Comparison of ENCODE assay signal across 22 cellular contexts in the genomic region with DNA sequence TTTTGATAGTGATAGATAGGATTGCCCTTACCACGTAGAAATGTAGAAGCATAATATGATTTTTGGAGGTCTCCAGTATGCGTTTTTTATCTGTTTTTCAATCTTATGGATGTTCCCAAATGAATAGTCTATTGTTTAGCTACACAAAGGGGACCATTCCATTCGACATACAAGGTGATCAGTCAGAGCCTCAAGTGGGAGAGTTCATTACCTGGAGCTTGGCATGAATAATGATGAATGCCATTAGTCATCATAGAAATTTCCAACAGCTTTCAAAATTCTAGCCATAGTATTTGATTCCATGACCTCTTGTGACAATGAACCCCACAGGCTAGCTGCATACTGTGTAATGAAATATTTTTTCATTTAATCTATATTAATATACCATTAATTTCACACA.
DNase-seq lines count a peak whose midpoint lies in the region; ATAC-seq, FAIRE-seq and TF ChIP-seq lines count a peak whose summit lies in the region.
"Had no signal": no experiment of that assay in that cellular context is flagged by ENCODE, and none has a peak within 500 bp of the region (broad histone marks: within the 10 kb centered on the region; RNA-seq: fewer than 3 reads in every experiment).

No MANE protein-coding gene starts in this region.

- H3K36me3 ChIP-seq in mammary epithelial cell (ENCODE audit: insufficient read depth, low read length) = no peaks in the 10 kb centered on the region
- no peaks in the 10 kb centered on the region for H3K36me3 ChIP-seq in keratinocyte (ENCODE audit: control insufficient read depth in 2 of 2, extremely low read depth in 1 of 2, insufficient read depth in 2 of 2, low read length in 2 of 2)
- H3K36me3 ChIP-seq in pancreas = no peaks in the 10 kb centered on the region
- H3K36me3 ChIP-seq: BE2C, HAP-1 had no signal

- H3K27me3 Mint-ChIP-seq in activated T-helper 17 cell treated with anti-CD3 and anti-CD28 coated beads, Interleukin-2, amount 50 U/mL, for 72 hours = no peaks in the 10 kb centered on the region
- H3K27me3 Mint-ChIP-seq: CD4-positive, CD25-positive, alpha-beta regulatory T cell; CD8-positive, alpha-beta memory T cell had no signal

- peak; percentile 20; the same call in 1 of the 2 replicates for TF ChIP-seq EP300 in Ishikawa (IDR thresholded peaks at IDR 0.05; ENCODE audit: borderline replicate concordance)

- H3K4me3 ChIP-seq in mammary epithelial cell (replicated peaks in 1 of 3; ENCODE audit: insufficient read depth in 1 of 3, low read depth in 2 of 3, low read length in 3 of 3) (no peak overlapping the region), keratinocyte (ENCODE audit: control insufficient read depth in 2 of 3, extremely low read depth in 1 of 3, insufficient read depth in 2 of 3, low read depth in 1 of 3, low read length in 3 of 3) (no peak overlapping the region), pancreas (no peak overlapping the region)
- H3K4me3 ChIP-seq: GM12878, HAP-1 had no signal

- H3K9me1 ChIP-seq in keratinocyte (ENCODE audit: control insufficient read depth, extremely low read depth, insufficient read depth, low read length) = no peaks in the 10 kb centered on the region

- 2% methylated on average over 3 of the region's 3 CpGs for WGBS in mammary epithelial cell (ENCODE audit: low coverage, missing lambda C conversion rate)
- 31 to 32% methylated on average over 3 of the region's 3 CpGs for WGBS in pancreas, 2 donors

- H3K27me3 ChIP-seq in mammary epithelial cell (ENCODE audit: insufficient read depth, low read length) (no peaks in the 10 kb centered on the region), keratinocyte (ENCODE audit: control insufficient read depth, extremely low read depth, insufficient read depth, low read length) (no peaks in the 10 kb centered on the region), pancreas (no peaks in the 10 kb centered on the region)
- H3K27me3 ChIP-seq: BE2C had no signal

- no peaks in the 10 kb centered on the region for H3K36me3 Mint-ChIP-seq in activated T-helper 17 cell treated with anti-CD3 and anti-CD28 coated beads, Interleukin-2, amount 50 U/mL, for 72 hours (ENCODE audit: low read depth)
- H3K36me3 Mint-ChIP-seq: CD4-positive, CD25-positive, alpha-beta regulatory T cell; CD8-positive, alpha-beta memory T cell had no signal

- H3K9me3 ChIP-seq in mammary epithelial cell (replicated peaks; ENCODE audit: insufficient read depth, low read length) = no peaks in the 10 kb centered on the region
- no peaks in the 10 kb centered on the region for H3K9me3 ChIP-seq in keratinocyte (ENCODE audit: control insufficient read depth, low read depth, low read length)
- H3K9me3 ChIP-seq in pancreas = no peaks in the 10 kb centered on the region
- H3K9me3 ChIP-seq: BE2C, HAP-1 had no signal

- no peak overlapping the region for H3K27ac Mint-ChIP-seq in activated T-helper 17 cell treated with anti-CD3 and anti-CD28 coated beads, Interleukin-2, amount 50 U/mL, for 72 hours
- H3K27ac Mint-ChIP-seq: CD4-positive, CD25-positive, alpha-beta regulatory T cell; CD8-positive, alpha-beta memory T cell had no signal

- H3K4me2 ChIP-seq in mammary epithelial cell (ENCODE audit: insufficient read depth, low read depth, low read length) (peak overlapping the region; percentile 67), keratinocyte (ENCODE audit: control insufficient read depth, extremely low read depth, insufficient read depth, low read depth, low read length) (no peak overlapping the region)

- H3K9me3 Mint-ChIP-seq in activated T-helper 17 cell treated with anti-CD3 and anti-CD28 coated beads, Interleukin-2, amount 50 U/mL, for 72 hours = no peaks in the 10 kb centered on the region

- no peaks in the 10 kb centered on the region for H4K20me1 ChIP-seq in mammary epithelial cell (ENCODE audit: insufficient read depth, low read length)
- no peaks in the 10 kb centered on the region for H4K20me1 ChIP-seq in keratinocyte (ENCODE audit: control insufficient read depth, extremely low read depth, insufficient read depth, low read length)

- in situ Hi-C loops in mammary epithelial cell (cut with MboI; ENCODE audit: low sequenced_read_pairs in 2 of 2) = no loop called here

- H3K4me1 ChIP-seq in mammary epithelial cell (ENCODE audit: insufficient read depth, low read length) = peaks cover 19% of the 10 kb centered on the region
- H3K4me1 ChIP-seq in keratinocyte (ENCODE audit: control insufficient read depth, extremely low read depth, insufficient read depth, low read length) = peaks cover 6% of the 10 kb centered on the region
- H3K4me1 ChIP-seq in pancreas = no peaks in the 10 kb centered on the region
- H3K4me1 ChIP-seq: BE2C, HAP-1 had no signal

- H3K9ac ChIP-seq in mammary epithelial cell (ENCODE audit: insufficient read depth, low read length) = no peak overlapping the region
- no peak overlapping the region for H3K9ac ChIP-seq in keratinocyte (ENCODE audit: control insufficient read depth, extremely low read depth, insufficient read depth, low read length)

- CTCF ChIA-PET in mammary epithelial cell (lab: Charles Lee; ENCODE audit: low non-redundant PET) = no interaction called here

- no peak overlapping the region for H3K4me3 Mint-ChIP-seq in activated T-helper 17 cell treated with anti-CD3 and anti-CD28 coated beads, Interleukin-2, amount 50 U/mL, for 72 hours
- H3K4me3 Mint-ChIP-seq: CD4-positive, CD25-positive, alpha-beta regulatory T cell; CD8-positive, alpha-beta memory T cell had no signal

- no peak for TF ChIP-seq CTCF in mammary epithelial cell (conservative IDR thresholded peaks at IDR 0.05 in 1 of 2, IDR thresholded peaks at IDR 0.05 in 1 of 2; ENCODE audit: extremely low read depth in 1 of 2, insufficient read depth in 1 of 2, low read depth in 1 of 2, low read length in 2 of 2)
- no peak for TF ChIP-seq CTCF in keratinocyte (optimal IDR thresholded peaks at IDR 0.05 in 1 of 3, IDR thresholded peaks at IDR 0.05 in 1 of 3, conservative IDR thresholded peaks at IDR 0.05 in 1 of 3; ENCODE audit: extremely low read depth in 1 of 3, insufficient read depth in 2 of 3, low read length in 3 of 3)
- TF ChIP-seq CTCF in pancreas (IDR thresholded peaks at IDR 0.05) = no peak

- no peaks in the 10 kb centered on the region for H3K79me2 ChIP-seq in mammary epithelial cell (ENCODE audit: insufficient read depth, low read length)
- no peaks in the 10 kb centered on the region for H3K79me2 ChIP-seq in keratinocyte (ENCODE audit: control insufficient read depth, insufficient read depth, low read length)

- no peaks in the 10 kb centered on the region for H3K4me1 Mint-ChIP-seq in activated T-helper 17 cell treated with anti-CD3 and anti-CD28 coated beads, Interleukin-2, amount 50 U/mL, for 72 hours
- H3K4me1 Mint-ChIP-seq: CD4-positive, CD25-positive, alpha-beta regulatory T cell; CD8-positive, alpha-beta memory T cell had no signal

- peak overlapping the region; percentile 62 for H3K27ac ChIP-seq in mammary epithelial cell (ENCODE audit: insufficient read depth, low read depth, low read length)
- no peak overlapping the region for H3K27ac ChIP-seq in keratinocyte (ENCODE audit: control insufficient read depth, insufficient read depth, low read length)
- H3K27ac ChIP-seq in pancreas = no peak overlapping the region

- TF ChIP-seq RAD21 in Ishikawa (IDR thresholded peaks at IDR 0.05; ENCODE audit: low read depth) = no peak

- dilution Hi-C loops in mammary epithelial cell (cut with HindIII; ENCODE audit: low sequenced_read_pairs) (no loop called here), keratinocyte (cut with MboI; ENCODE audit: extremely low pct_ligation_motif_present, low sequenced_read_pairs) (no loop called here)

- no peak for ATAC-seq in activated T-helper 17 cell treated with anti-CD3 and anti-CD28 coated beads, Interleukin-2, amount 50 U/mL, for 72 hours (replicated peaks)
- no peak for ATAC-seq in pancreas
- ATAC-seq: GM12878 had no signal

- intact Hi-C loops in mammary epithelial cell (cut with micrococcal nuclease) (no loop called here), pancreas (cut with DNase I) (no loop called here)

- no peak for FAIRE-seq in keratinocyte (lab: Jason Lieb, UNC)
- FAIRE-seq in pancreas (lab: Jason Lieb, UNC) = no peak
- FAIRE-seq: A204.1, GM12878, GM19239 had no signal

- DNase-seq in HPDE6-E6E7 (ENCODE audit: extremely low spot score) = peak; percentile 19
- DNase-seq in mammary epithelial cell = peak; percentile 83
- DNase-seq in keratinocyte (ENCODE audit: low read depth, low spot score) = no peak
- no peak for DNase-seq in stimulated activated CD4-positive, alpha-beta T cell treated with anti-CD3 and anti-CD28 coated beads, Interleukin-2, amount 100 ng/mL, for 24 hours
- no peak for DNase-seq in NCI-H2196 treated with DMSO at 0.1 percent for 48 hours (lab: John Stamatoyannopoulos, UW; ENCODE audit: unreplicated experiment)
- DNase-seq in pancreas = no peak
- DNase-seq: ACHN; BE2C; C1 segment of cervical spinal cord; CD4-positive, CD25-positive, alpha-beta regulatory T cell; CD8-positive, alpha-beta memory T cell; COR-L47; DMS 273 treated with DMSO at 0.1 percent for 48 hours; DMS53; DND-41; EL had no signal

- BruUV-seq in mammary epithelial cell (replicated peaks; lab: Mats Ljungman, UMichigan) = no TSS peak

- H2AFZ ChIP-seq in mammary epithelial cell (ENCODE audit: low read depth, low read length) = peak overlapping the region; percentile 59
- peak overlapping the region; percentile 22 for H2AFZ ChIP-seq in keratinocyte (ENCODE audit: control insufficient read depth, low read length)

TF ChIP-seq in Ishikawa, 13 proteins besides CTCF, POLR2A, EP300 and RAD21 (continues in another document):
- TF ChIP-seq EGR1 (IDR thresholded peaks at IDR 0.05) (no peak), NFIC (IDR thresholded peaks at IDR 0.05) (no peak), CEBPB (IDR thresholded peaks at IDR 0.05) (no peak)
- TF ChIP-seq, protein P1, sequence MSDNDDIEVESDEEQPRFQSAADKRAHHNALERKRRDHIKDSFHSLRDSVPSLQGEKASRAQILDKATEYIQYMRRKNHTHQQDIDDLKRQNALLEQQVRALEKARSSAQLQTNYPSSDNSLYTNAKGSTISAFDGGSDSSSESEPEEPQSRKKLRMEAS (IDR thresholded peaks at IDR 0.05) = no peak
- TF ChIP-seq, protein P2, sequence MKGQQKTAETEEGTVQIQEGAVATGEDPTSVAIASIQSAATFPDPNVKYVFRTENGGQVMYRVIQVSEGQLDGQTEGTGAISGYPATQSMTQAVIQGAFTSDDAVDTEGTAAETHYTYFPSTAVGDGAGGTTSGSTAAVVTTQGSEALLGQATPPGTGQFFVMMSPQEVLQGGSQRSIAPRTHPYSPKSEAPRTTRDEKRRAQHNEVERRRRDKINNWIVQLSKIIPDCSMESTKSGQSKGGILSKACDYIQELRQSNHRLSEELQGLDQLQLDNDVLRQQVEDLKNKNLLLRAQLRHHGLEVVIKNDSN (IDR thresholded peaks at IDR 0.05) = no peak

Comparison
In these comparisons a context has a peak if more than half of its experiments do, and no peak if none do; other contexts are left out.
1. DNase-seq: peak in HPDE6-E6E7 (single experiment) and mammary epithelial cell (single experiment); none in keratinocyte (single experiment), stimulated activated CD4-positive, alpha-beta T cell treated with anti-CD3 and anti-CD28 coated beads, Interleukin-2, amount 100 ng/mL, for 24 hours (0 of 2), NCI-H2196 treated with DMSO at 0.1 percent for 48 hours (single experiment) and pancreas (0 of 6).